In the genomic region with DNA sequence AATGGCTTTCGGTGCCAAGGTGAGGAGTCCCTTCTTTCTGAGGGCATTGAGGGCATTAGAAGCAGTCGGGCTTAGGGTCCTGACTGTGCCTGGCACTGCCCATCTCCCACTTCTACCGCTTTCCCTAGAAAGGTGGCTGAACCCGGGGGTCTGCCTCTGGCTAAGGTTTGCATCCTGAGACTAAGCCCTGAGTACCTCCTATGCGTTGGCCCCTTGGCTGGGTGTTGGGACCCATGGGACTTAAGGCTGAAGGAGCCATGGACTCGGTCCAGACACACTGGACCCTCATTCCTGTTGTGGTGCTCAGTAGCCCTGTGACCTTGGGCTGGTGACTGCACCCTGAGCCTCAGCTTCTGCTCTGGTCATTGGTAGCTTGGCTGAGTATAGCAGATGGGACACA, we compare ENCODE assay signal across 17 cellular contexts. TPM values are rescaled to one million over a fixed set of nuclear protein-coding genes. Genes with fewer than 3 reads are reported as not detected.
DNase-seq lines count a peak whose midpoint lies in the region; ATAC-seq, FAIRE-seq and TF ChIP-seq lines count a peak whose summit lies in the region.
"Had no signal": no experiment of that assay in that cellular context is flagged by ENCODE, and none has a peak within 500 bp of the region (broad histone marks: within the 10 kb centered on the region; RNA-seq: fewer than 3 reads in every experiment).

No MANE protein-coding gene starts in this region.

- WGBS in mesenchymal stem cell: 88% methylated on average over 6 of the region's 6 CpGs

- H2AFZ ChIP-seq in HCT116 (ENCODE audit: low read depth, low read length, poor library complexity, severe bottlenecking) (no peak overlapping the region), astrocyte (ENCODE audit: low read depth, low read length) (no peak overlapping the region), mesenchymal stem cell (ENCODE audit: low read depth, low read length) (no peak overlapping the region)

- H3K9ac ChIP-seq in HCT116 (ENCODE audit: low read length) (no peak overlapping the region), astrocyte (ENCODE audit: low read length) (no peak overlapping the region), mesenchymal stem cell (ENCODE audit: low read length) (no peak overlapping the region)

- H3K4me3 ChIP-seq in HCT116 (replicated peaks in 1 of 2; ENCODE audit: low read depth in 1 of 2, low read length in 2 of 2) (no peak overlapping the region), astrocyte (ENCODE audit: insufficient read depth, low read depth, low read length) (no peak overlapping the region), mesenchymal stem cell (ENCODE audit: insufficient read depth in 1 of 2, low read depth in 1 of 2, low read length in 2 of 2) (no peak overlapping the region)
- H3K4me3 ChIP-seq: HAP-1, K562, SK-N-MC had no signal

- H3K4me1 ChIP-seq in HCT116 (ENCODE audit: control insufficient read depth in 1 of 2, insufficient read depth in 2 of 2, low read length in 2 of 2) (peaks cover 20 to 23% of the 10 kb centered on the region in 2 experiments), astrocyte (ENCODE audit: insufficient read depth, low read length) (peaks cover 10% of the 10 kb centered on the region), mesenchymal stem cell (ENCODE audit: control insufficient read depth, insufficient read depth, low read depth, low read length) (peaks cover 31% of the 10 kb centered on the region)
- H3K4me1 ChIP-seq: HAP-1 had no signal

- CTCF ChIA-PET in HCT116 (lab: Charles Lee): interaction anchor here (0.9 kb wide), 1 partner anchor 12 kb away, joined by 3 read pairs; no protein-coding TSS in a partner anchor
- CTCF ChIA-PET in activated CD4-positive, alpha-beta T cell treated with anti-CD3 and anti-CD28 coated beads for 36 hours (lab: Charles Lee): no interaction called here
- CTCF ChIA-PET in RWPE1 (lab: Yijun Ruan, JAX): interaction anchor here (0.5 kb wide), 1 partner anchor 104 kb away, joined by 4 read pairs; no protein-coding TSS in a partner anchor

- H3K27me3 ChIP-seq in HCT116 (ENCODE audit: insufficient read depth, low read length) (no peaks in the 10 kb centered on the region), astrocyte (ENCODE audit: insufficient read depth, low read length) (no peaks in the 10 kb centered on the region), mesenchymal stem cell (ENCODE audit: control insufficient read depth in 1 of 2, insufficient read depth in 1 of 2, low read length in 2 of 2) (no peaks in the 10 kb centered on the region)

- H3K23ac ChIP-seq in mesenchymal stem cell (ENCODE audit: low read length in 2 of 2): no peak overlapping the region

- H3K14ac ChIP-seq in mesenchymal stem cell (ENCODE audit: low read length in 2 of 2): peak overlapping the region in 1 of 2 experiments; percentile 5

- DNase-seq in HCT116 (ENCODE audit: low read depth, low spot score) (no peak), astrocyte (ENCODE audit: low read depth) (no peak), mesenchymal stem cell (no peak), progenitor cell of endocrine pancreas (ENCODE audit: low spot score, unreplicated experiment) (no peak), NCI-H82 treated with DMSO at 0.1 percent for 48 hours (lab: John Stamatoyannopoulos, UW; ENCODE audit: unreplicated experiment) (no peak), RWPE1 (ENCODE audit: low spot score) (no peak)
- DNase-seq in activated CD4-positive, alpha-beta T cell treated with anti-CD3 and anti-CD28 coated beads for 36 hours: no peak
- DNase-seq: CD8-positive, alpha-beta T cell; NCI-H1436 treated with DMSO at 0.1 percent for 48 hours; NCI-H2081 treated with DMSO at 0.1 percent for 48 hours; NCI-H524; OCI-M1 had no signal

- H3K36me3 ChIP-seq in HCT116 (ENCODE audit: control insufficient read depth in 1 of 2, insufficient read depth in 2 of 2, low read length in 2 of 2) (no peaks in the 10 kb centered on the region), astrocyte (ENCODE audit: insufficient read depth, low read length) (no peaks in the 10 kb centered on the region), mesenchymal stem cell (ENCODE audit: control insufficient read depth in 1 of 2, insufficient read depth in 2 of 2, low read depth in 1 of 2, low read length in 2 of 2) (peaks cover 0 to 15% of the 10 kb centered on the region in 2 experiments)
- H3K36me3 ChIP-seq: HAP-1 had no signal

- H2BK12ac ChIP-seq in mesenchymal stem cell (ENCODE audit: low read length in 2 of 2): no peak overlapping the region

- peaks cover 16% of the 10 kb centered on the region for H3K79me1 ChIP-seq in mesenchymal stem cell (replicated peaks; ENCODE audit: low read length, poor library complexity, severe bottlenecking)

- intact Hi-C loops in HCT116 (cut with micrococcal nuclease): no loop called here
- intact Hi-C loops in activated CD4-positive, alpha-beta T cell treated with anti-CD3 and anti-CD28 coated beads for 36 hours (cut with DNase I, micrococcal nuclease): no loop called here

- H3K79me2 ChIP-seq in HCT116 (ENCODE audit: insufficient read depth, low read length) (no peaks in the 10 kb centered on the region; the same call in 1 of the 2 replicates), astrocyte (ENCODE audit: insufficient read depth, low read length) (no peaks in the 10 kb centered on the region)

- no peaks in the 10 kb centered on the region for H4K20me1 ChIP-seq in HCT116 (ENCODE audit: insufficient read depth)
- peaks cover 22% of the 10 kb centered on the region for H4K20me1 ChIP-seq in astrocyte (ENCODE audit: insufficient read depth, low read length)

- H2BK120ac ChIP-seq in mesenchymal stem cell (ENCODE audit: low read depth, low read length): no peak overlapping the region

- H3K18ac ChIP-seq in mesenchymal stem cell (ENCODE audit: low read depth in 1 of 2, low read length in 2 of 2): no peak overlapping the region

- H3K9me3 ChIP-seq in HCT116 (ENCODE audit: control insufficient read depth in 1 of 2, insufficient read depth in 1 of 2, low read depth in 1 of 2, low read length in 2 of 2): no peaks in the 10 kb centered on the region
- H3K9me3 ChIP-seq in astrocyte (ENCODE audit: insufficient read depth, low read depth, low read length): no peaks in the 10 kb centered on the region
- H3K9me3 ChIP-seq in mesenchymal stem cell (ENCODE audit: control insufficient read depth, low read length): no peaks in the 10 kb centered on the region
- H3K9me3 ChIP-seq: HAP-1 had no signal

- H4K91ac ChIP-seq in mesenchymal stem cell (ENCODE audit: low read length): no peak overlapping the region

- no peak overlapping the region for H2BK5ac ChIP-seq in mesenchymal stem cell (ENCODE audit: low read depth, low read length, poor library complexity, severe bottlenecking)

- H2AK5ac ChIP-seq in mesenchymal stem cell (ENCODE audit: low read length, severe bottlenecking): peak overlapping the region; percentile 41

- H3K27me3 Mint-ChIP-seq in astrocyte (ENCODE audit: low read depth, unreplicated experiment) (no peaks in the 10 kb centered on the region), progenitor cell of endocrine pancreas (no peaks in the 10 kb centered on the region)
- peaks cover 9% of the 10 kb centered on the region for H3K27me3 Mint-ChIP-seq in activated CD4-positive, alpha-beta T cell treated with anti-CD3 and anti-CD28 coated beads for 36 hours

- H3K27ac ChIP-seq in HCT116 (ENCODE audit: low read depth, low read length) (no peak overlapping the region), astrocyte (ENCODE audit: low read depth, low read length) (no peak overlapping the region), mesenchymal stem cell (ENCODE audit: low read length, poor library complexity, severe bottlenecking) (no peak overlapping the region), RWPE1 (no peak overlapping the region)
- H3K27ac ChIP-seq: SK-N-MC had no signal

- H3K4me1 Mint-ChIP-seq in astrocyte (ENCODE audit: low read depth, unreplicated experiment) (peaks cover 20% of the 10 kb centered on the region), progenitor cell of endocrine pancreas (ENCODE audit: low read depth) (peaks cover 2% of the 10 kb centered on the region)
- no peaks in the 10 kb centered on the region for H3K4me1 Mint-ChIP-seq in activated CD4-positive, alpha-beta T cell treated with anti-CD3 and anti-CD28 coated beads for 36 hours
- H3K4me1 Mint-ChIP-seq: B cell had no signal

- no peak overlapping the region for H3K27ac Mint-ChIP-seq in astrocyte (ENCODE audit: unreplicated experiment)
- H3K27ac Mint-ChIP-seq in progenitor cell of endocrine pancreas: peak overlapping the region; percentile 21
- no peak overlapping the region for H3K27ac Mint-ChIP-seq in activated CD4-positive, alpha-beta T cell treated with anti-CD3 and anti-CD28 coated beads for 36 hours
- H3K27ac Mint-ChIP-seq: B cell; CD8-positive, alpha-beta T cell had no signal

- no peak overlapping the region for H2BK15ac ChIP-seq in mesenchymal stem cell (ENCODE audit: low read depth, poor library complexity, severe bottlenecking)

- FAIRE-seq in astrocyte (lab: Jason Lieb, UNC): no peak
- FAIRE-seq: K562 had no signal

- RAD21 ChIA-PET in HCT116 (lab: Charles Lee; ENCODE audit: low non-redundant PET in 1 of 2, low total read pairs in 2 of 2, uncharacterized antibody in 2 of 2, unreplicated experiment in 2 of 2): no interaction called here

- TF ChIP-seq CTCF in HCT116 (IDR thresholded peaks at IDR 0.05 in 2 of 3, conservative IDR thresholded peaks at IDR 0.05 in 1 of 3; ENCODE audit: borderline replicate concordance in 1 of 3, insufficient read depth in 1 of 3, low read depth in 2 of 3, low read length in 2 of 3): no peak
- no peak for TF ChIP-seq CTCF in astrocyte (IDR thresholded peaks at IDR 0.05; ENCODE audit: insufficient read depth, low read depth, low read length)
- no peak for TF ChIP-seq CTCF in progenitor cell of endocrine pancreas (IDR thresholded peaks at IDR 0.05; ENCODE audit: unreplicated experiment)
- no peak for TF ChIP-seq CTCF in RWPE1 (conservative IDR thresholded peaks at IDR 0.05; ENCODE audit: low read depth)

- H3K9me2 ChIP-seq in HCT116 (ENCODE audit: insufficient read depth): no peaks in the 10 kb centered on the region

- no peak for TF ChIP-seq RAD21 in HCT116 (IDR thresholded peaks at IDR 0.05; ENCODE audit: low read depth)

- peaks cover 3% of the 10 kb centered on the region for H3K9me3 Mint-ChIP-seq in astrocyte (ENCODE audit: unreplicated experiment)
- no peaks in the 10 kb centered on the region for H3K9me3 Mint-ChIP-seq in progenitor cell of endocrine pancreas (ENCODE audit: low read depth)
- no peaks in the 10 kb centered on the region for H3K9me3 Mint-ChIP-seq in activated CD4-positive, alpha-beta T cell treated with anti-CD3 and anti-CD28 coated beads for 36 hours (ENCODE audit: low read depth)
- H3K9me3 Mint-ChIP-seq: CD8-positive, alpha-beta T cell had no signal

- POLR2A ChIA-PET in HCT116 (lab: Charles Lee): no interaction called here
- POLR2A ChIA-PET in activated CD4-positive, alpha-beta T cell treated with anti-CD3 and anti-CD28 coated beads for 36 hours (lab: Charles Lee): no interaction called here
- POLR2A ChIA-PET in RWPE1 (lab: Yijun Ruan, JAX; ENCODE audit: low non-redundant PET): no interaction called here

- ATAC-seq in HCT116 (0 out of 2 replicates have a peak, but pooled peaks have one; percentile 21), GM19397 (IDR thresholded peaks at IDR 0.05; ENCODE audit: unreplicated experiment) (no peak)
- ATAC-seq in activated CD4-positive, alpha-beta T cell treated with anti-CD3 and anti-CD28 coated beads for 36 hours: no peak
- ATAC-seq: CD8-positive, alpha-beta T cell; K562 had no signal

- H3K4ac ChIP-seq in mesenchymal stem cell (ENCODE audit: low read depth in 1 of 2, low read length in 2 of 2): no peak overlapping the region

- BruUV-seq in HCT116 (replicated peaks; lab: Mats Ljungman, UMichigan): no TSS peak

- H3K36me3 Mint-ChIP-seq in astrocyte (ENCODE audit: low read depth, unreplicated experiment) (peaks cover 13% of the 10 kb centered on the region), progenitor cell of endocrine pancreas (ENCODE audit: insufficient read depth) (peaks cover 6% of the 10 kb centered on the region)
- H3K36me3 Mint-ChIP-seq in activated CD4-positive, alpha-beta T cell treated with anti-CD3 and anti-CD28 coated beads for 36 hours (ENCODE audit: low read depth): no peaks in the 10 kb centered on the region
- H3K36me3 Mint-ChIP-seq: CD8-positive, alpha-beta T cell had no signal

- H3K4me3 Mint-ChIP-seq in astrocyte (ENCODE audit: unreplicated experiment) (no peak overlapping the region), progenitor cell of endocrine pancreas (ENCODE audit: low read depth) (no peak overlapping the region)
- no peak overlapping the region for H3K4me3 Mint-ChIP-seq in activated CD4-positive, alpha-beta T cell treated with anti-CD3 and anti-CD28 coated beads for 36 hours
- H3K4me3 Mint-ChIP-seq: B cell; CD8-positive, alpha-beta T cell had no signal

- no peak overlapping the region for H4K8ac ChIP-seq in mesenchymal stem cell (ENCODE audit: low read length)

- H3K4me2 ChIP-seq in HCT116 (ENCODE audit: low read length): peak overlapping the region; percentile 42; the same call in 1 of the 2 replicates
- H3K4me2 ChIP-seq in astrocyte (ENCODE audit: low read length): peak overlapping the region; percentile 29
- no peak overlapping the region for H3K4me2 ChIP-seq in mesenchymal stem cell (ENCODE audit: low read length, poor library complexity, severe bottlenecking)

- TF ChIP-seq POLR2A in HCT116 (IDR thresholded peaks at IDR 0.05; ENCODE audit: borderline replicate concordance, extremely low read depth, insufficient read depth, insufficient read length): no peak

RNA-seq across cellular contexts. Expression of gene DAB2IP, which starts 23.9 kb away (rescaled TPM):
- total RNA-seq in HCT116 (2021; ENCODE audit: unreplicated experiment) (31.0 TPM), astrocyte (41.4 and 41.7 TPM in 2 replicates), progenitor cell of endocrine pancreas (63.2 and 67.8 TPM in 2 replicates)
- 15.1 and 18.9 TPM in 2 replicates for polyA plus RNA-seq in HCT116 (2012)
- 13.7 TPM for polyA plus RNA-seq in mesenchymal stem cell (2013, experiment 1 of 2)
- polyA plus RNA-seq in mesenchymal stem cell (2013, experiment 2 of 2): 12.0 TPM
- total RNA-seq in activated CD4-positive, alpha-beta T cell treated with anti-CD3 and anti-CD28 coated beads for 36 hours: under 1 TPM; 0.02 to 0.28 TPM

Comparison
In these comparisons a context has a peak if more than half of its experiments do, and no peak if none do; other contexts are left out.
1. RNA of gene DAB2IP, which starts 23.9 kb away (total RNA-seq): 63.2 to 67.8 TPM in progenitor cell of endocrine pancreas, 41.4 to 41.7 TPM in astrocyte and 31.0 TPM in HCT116 (single experiment); 0.02 to 0.28 TPM in activated CD4-positive, alpha-beta T cell treated with anti-CD3 and anti-CD28 coated beads for 36 hours; every median in the first group is over 10 times any median in the second.